In the genomic region with DNA sequence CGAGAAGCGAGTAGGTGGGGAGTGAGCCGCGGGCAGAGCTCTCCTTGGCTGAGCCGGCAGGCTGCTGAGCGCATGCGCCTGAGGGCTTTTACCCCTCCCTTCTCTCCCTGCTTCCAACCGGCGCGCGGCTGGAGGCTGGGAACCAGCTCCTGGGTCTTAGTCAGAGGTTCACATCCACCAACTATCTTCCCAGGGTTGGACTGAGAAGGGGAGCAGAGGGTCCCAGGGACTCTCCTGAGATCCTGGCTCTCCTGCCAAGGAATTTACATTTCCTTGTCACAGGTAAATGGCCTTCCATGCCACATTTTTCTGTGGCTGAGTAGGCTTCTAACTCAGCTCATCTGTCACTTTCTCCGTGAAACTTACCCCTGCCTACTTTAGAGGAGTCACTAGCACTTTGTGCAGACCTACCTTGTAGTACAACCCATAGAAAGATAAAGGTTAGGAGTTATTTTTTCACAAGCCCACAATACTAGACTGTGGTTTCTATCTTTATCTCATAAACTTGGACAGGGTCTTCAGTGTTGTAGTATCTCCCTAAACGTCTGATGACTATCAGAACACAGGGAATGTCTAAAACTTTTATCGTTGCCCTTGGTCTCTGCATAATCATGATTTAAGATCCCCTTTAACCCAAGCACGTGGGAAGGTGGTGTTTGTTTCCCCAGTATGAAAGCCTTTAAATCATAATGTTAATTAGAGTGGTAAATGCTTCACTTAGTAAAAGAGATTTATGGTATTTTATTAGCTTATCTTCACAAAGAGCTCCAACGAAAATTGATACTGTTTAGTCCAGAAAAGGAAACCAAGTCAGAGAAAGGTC, we compare ENCODE assay signal across 8 cellular contexts.
DNase-seq lines count a peak whose midpoint lies in the region; ATAC-seq and TF ChIP-seq lines count a peak whose summit lies in the region.

No MANE protein-coding gene starts in this region.

- H3K4me1 ChIP-seq in ACC112 (ENCODE audit: control insufficient read depth, insufficient read depth, low read length, unreplicated experiment) (peaks cover 20% of the 10 kb centered on the region), adipocyte (ENCODE audit: control insufficient read depth, insufficient read depth, low read length) (peaks cover 30% of the 10 kb centered on the region), iPS-20b (ENCODE audit: insufficient read depth, low read length) (peaks cover 27% of the 10 kb centered on the region; the same call in 1 of the 2 replicates)

- no peaks in the 10 kb centered on the region for H3K36me3 ChIP-seq in ACC112 (ENCODE audit: insufficient read depth, low read length)
- no peaks in the 10 kb centered on the region for H3K36me3 ChIP-seq in adipocyte (ENCODE audit: control insufficient read depth, insufficient read depth, low read length, severe bottlenecking)
- H3K36me3 ChIP-seq in iPS-20b (ENCODE audit: insufficient read depth, low read depth, low read length): no peaks in the 10 kb centered on the region

- TF ChIP-seq POLR2A in GM18526 (IDR thresholded peaks at IDR 0.05; ENCODE audit: extremely low read depth, insufficient read length): peak; percentile 64

- H3K4me3 ChIP-seq in ACC112 (ENCODE audit: low read depth, low read length) (peak overlapping the region; percentile 84), adipocyte (ENCODE audit: low read length) (peak overlapping the region; percentile 87), iPS-20b (ENCODE audit: low read length) (peak overlapping the region; percentile 83)

- H3K27ac ChIP-seq in ACC112 (ENCODE audit: low read depth, low read length) (peak overlapping the region; percentile 88), iPS-20b (ENCODE audit: low read length) (peak overlapping the region; percentile 72)

- no peaks in the 10 kb centered on the region for H3K9me3 ChIP-seq in adipocyte (ENCODE audit: control insufficient read depth, low read length)
- no peaks in the 10 kb centered on the region for H3K9me3 ChIP-seq in iPS-20b (ENCODE audit: insufficient read depth, low read depth, low read length)

- ATAC-seq in HG03520 (IDR thresholded peaks at IDR 0.05; ENCODE audit: unreplicated experiment): peak; percentile 0
- peak; percentile 34 for ATAC-seq in stimulated activated naive CD8-positive, alpha-beta T cell treated with anti-CD3 and anti-CD28 coated beads, Interleukin-15, Interleukin-2, amounts not matched to agents 100 U/mL and 50 U/mL, for 24 hours

- H2AFZ ChIP-seq in ACC112 (ENCODE audit: low read length, unreplicated experiment): peak overlapping the region; percentile 86

- no peak for DNase-seq in adipocyte (ENCODE audit: low read depth)
- DNase-seq in stimulated activated naive CD8-positive, alpha-beta T cell treated with anti-CD3 and anti-CD28 coated beads, Interleukin-15, Interleukin-2, amounts not matched to agents 100 U/mL and 50 U/mL, for 24 hours: no peak
- DNase-seq in NOMO-1 treated with DMSO at 0.1 percent for 48 hours (lab: John Stamatoyannopoulos, UW; ENCODE audit: unreplicated experiment): no peak
- no peak for DNase-seq in NCI-H526 (lab: John Stamatoyannopoulos, UW)

- H3K27me3 ChIP-seq in ACC112 (ENCODE audit: insufficient read depth, low read length): no peaks in the 10 kb centered on the region
- no peaks in the 10 kb centered on the region for H3K27me3 ChIP-seq in adipocyte (replicated peaks; ENCODE audit: control insufficient read depth, insufficient read depth, low read length)
- no peaks in the 10 kb centered on the region for H3K27me3 ChIP-seq in iPS-20b (ENCODE audit: insufficient read depth, low read length)

- H3K9ac ChIP-seq in adipocyte (ENCODE audit: low read length) (peak overlapping the region; percentile 99), iPS-20b (ENCODE audit: low read depth, low read length) (peak overlapping the region; percentile 84)

- peaks cover 30% of the 10 kb centered on the region for H3K79me2 ChIP-seq in ACC112 (ENCODE audit: control insufficient read depth, insufficient read depth, low read length, unreplicated experiment)
